In the genomic region with DNA sequence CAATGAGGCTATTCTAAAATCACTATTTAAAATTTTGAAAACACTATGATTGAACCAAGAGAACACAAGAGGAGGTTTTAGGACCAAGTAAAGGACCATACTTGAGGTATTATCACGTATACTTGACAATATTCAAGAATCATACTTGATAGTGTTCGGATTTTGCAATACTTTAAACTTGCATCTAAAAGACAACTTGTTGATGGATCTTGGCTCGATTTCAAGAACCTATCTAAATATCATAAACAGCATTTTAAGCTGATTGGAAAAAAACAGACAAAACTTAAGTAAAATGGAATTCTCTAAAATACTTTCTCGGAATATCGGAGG, we compare ENCODE assay signal across 8 cellular contexts. TPM values are rescaled to one million over a fixed set of nuclear protein-coding genes. Genes with fewer than 3 reads are reported as not detected.
DNase-seq lines count a peak whose midpoint lies in the region; ATAC-seq lines count a peak whose summit lies in the region.

No MANE protein-coding gene starts in this region.

- in situ Hi-C loops in ACHN (cut with HindIII; ENCODE audit: low pct_ligation_motif_present, low pct_unique_long_range_greater_than_20kb, low sequenced_read_pairs), result no loop called here

- ATAC-seq in activated CD8-positive, alpha-beta T cell treated with anti-CD3 and anti-CD28 coated beads, Interleukin-2, amount 10 ng/mL, durations not matched to agents 7 days and 5 days, result no peak
- ATAC-seq in stimulated activated effector memory CD8-positive, alpha-beta T cell treated with anti-CD3 and anti-CD28 coated beads, Interleukin-12 subunit alpha, Interleukin-12 subunit beta, amount 100 ng/mL, for 72 hours, result no peak
- no peak for ATAC-seq in activated CD4-positive, CD25-positive, alpha-beta regulatory T cell treated with anti-CD3 and anti-CD28 coated beads, Interleukin-2, amount 50 U/mL, for 24 hours
- ATAC-seq in GM18873 (IDR thresholded peaks at IDR 0.05; ENCODE audit: low FRiP score, unreplicated experiment), result no peak

- H3K36me3 Mint-ChIP-seq in activated CD8-positive, alpha-beta T cell treated with anti-CD3 and anti-CD28 coated beads, Interleukin-2, amount 10 ng/mL, durations not matched to agents 7 days and 5 days (ENCODE audit: low read depth), result peaks cover 13% of the 10 kb centered on the region
- H3K36me3 Mint-ChIP-seq in stimulated activated effector memory CD8-positive, alpha-beta T cell treated with anti-CD3 and anti-CD28 coated beads, Interleukin-12 subunit alpha, Interleukin-12 subunit beta, amount 100 ng/mL, for 72 hours, result peaks cover 76% of the 10 kb centered on the region

- CTCF ChIA-PET in activated CD8-positive, alpha-beta T cell treated with anti-CD3 and anti-CD28 coated beads, Interleukin-2, amount 10 ng/mL, durations not matched to agents 7 days and 5 days (lab: Charles Lee), result interaction anchor here (0.8 kb wide), 1 partner anchor 179 kb away, joined by 3 read pairs; no protein-coding TSS in a partner anchor

- DNase-seq in DMS 273 (lab: John Stamatoyannopoulos, UW; ENCODE audit: unreplicated experiment), result peak; percentile 44
- no peak for DNase-seq in DMS 273 treated with DMSO at 0.1 percent for 48 hours (lab: John Stamatoyannopoulos, UW)
- no peak for DNase-seq in activated CD8-positive, alpha-beta T cell treated with anti-CD3 and anti-CD28 coated beads, Interleukin-2, amount 10 ng/mL, durations not matched to agents 7 days and 5 days
- DNase-seq in stimulated activated effector memory CD8-positive, alpha-beta T cell treated with anti-CD3 and anti-CD28 coated beads, Interleukin-12 subunit alpha, Interleukin-12 subunit beta, amount 100 ng/mL, for 72 hours (ENCODE audit: low spot score in 2 of 2), result no peak
- DNase-seq in ACHN, result no peak

- peaks cover 58% of the 10 kb centered on the region for H3K4me1 Mint-ChIP-seq in activated CD8-positive, alpha-beta T cell treated with anti-CD3 and anti-CD28 coated beads, Interleukin-2, amount 10 ng/mL, durations not matched to agents 7 days and 5 days (ENCODE audit: low read depth)
- peaks cover 53% of the 10 kb centered on the region for H3K4me1 Mint-ChIP-seq in stimulated activated effector memory CD8-positive, alpha-beta T cell treated with anti-CD3 and anti-CD28 coated beads, Interleukin-12 subunit alpha, Interleukin-12 subunit beta, amount 100 ng/mL, for 72 hours

- POLR2A ChIA-PET in activated CD8-positive, alpha-beta T cell treated with anti-CD3 and anti-CD28 coated beads, Interleukin-2, amount 10 ng/mL, durations not matched to agents 7 days and 5 days (lab: Charles Lee), result interaction anchor here (0.9 to 3.6 kb wide), 3 partner anchors 13 to 315 kb away, joined by 4 to 33 read pairs (median 4); no protein-coding TSS in a partner anchor

- no peaks in the 10 kb centered on the region for H3K9me3 Mint-ChIP-seq in activated CD8-positive, alpha-beta T cell treated with anti-CD3 and anti-CD28 coated beads, Interleukin-2, amount 10 ng/mL, durations not matched to agents 7 days and 5 days (ENCODE audit: insufficient read depth)
- no peaks in the 10 kb centered on the region for H3K9me3 Mint-ChIP-seq in stimulated activated effector memory CD8-positive, alpha-beta T cell treated with anti-CD3 and anti-CD28 coated beads, Interleukin-12 subunit alpha, Interleukin-12 subunit beta, amount 100 ng/mL, for 72 hours

- peak overlapping the region; percentile 87 for H3K27ac Mint-ChIP-seq in activated CD8-positive, alpha-beta T cell treated with anti-CD3 and anti-CD28 coated beads, Interleukin-2, amount 10 ng/mL, durations not matched to agents 7 days and 5 days
- H3K27ac Mint-ChIP-seq in stimulated activated effector memory CD8-positive, alpha-beta T cell treated with anti-CD3 and anti-CD28 coated beads, Interleukin-12 subunit alpha, Interleukin-12 subunit beta, amount 100 ng/mL, for 72 hours, result peak overlapping the region; percentile 99

- no peaks in the 10 kb centered on the region for H3K27me3 Mint-ChIP-seq in activated CD8-positive, alpha-beta T cell treated with anti-CD3 and anti-CD28 coated beads, Interleukin-2, amount 10 ng/mL, durations not matched to agents 7 days and 5 days (ENCODE audit: low read depth)

- H3K4me3 Mint-ChIP-seq in activated CD8-positive, alpha-beta T cell treated with anti-CD3 and anti-CD28 coated beads, Interleukin-2, amount 10 ng/mL, durations not matched to agents 7 days and 5 days, result peak overlapping the region; percentile 83
- H3K4me3 Mint-ChIP-seq in stimulated activated effector memory CD8-positive, alpha-beta T cell treated with anti-CD3 and anti-CD28 coated beads, Interleukin-12 subunit alpha, Interleukin-12 subunit beta, amount 100 ng/mL, for 72 hours, result peak overlapping the region; percentile 87

- H3K4me3 ChIP-seq in iPS-11a (ENCODE audit: low read depth, low read length), result peak overlapping the region; percentile 47

RNA-seq across cellular contexts. Expression of a gene that starts 1.3 kb away (rescaled TPM):
- total RNA-seq in activated CD8-positive, alpha-beta T cell treated with anti-CD3 and anti-CD28 coated beads, Interleukin-2, amount 10 ng/mL, durations not matched to agents 7 days and 5 days, result 10 to 100 TPM; 65.5 to 69.3 TPM
